In genomic region chr6:74420221-74420620, GRCh38 we compare ENCODE assay signal across 27 cellular contexts.
"Had no signal": no experiment of that assay in that cellular context is flagged by ENCODE, and none has a peak within 500 bp of the region (broad histone marks: within the 10 kb centered on the region; RNA-seq: fewer than 3 reads in every experiment).

No MANE protein-coding gene starts in this region.

- H3K27me3 ChIP-seq: ascending aorta, cardiac muscle cell had no signal

- H3K9me3 ChIP-seq: ascending aorta had no signal

- H3K4me3 Mint-ChIP-seq: activated CD4-positive, alpha-beta T cell treated with anti-CD3 and anti-CD28 coated beads, Interleukin-2, amount 10 ng/mL, durations not matched to agents 24 days and 14 days; activated CD8-positive, alpha-beta T cell treated with anti-CD3 and anti-CD28 coated beads for 36 hours; activated naive CD4-positive, alpha-beta T cell treated with anti-CD3 and anti-CD28 coated beads, Interleukin-2, amount 50 U/mL, for 24 hours; activated naive CD8-positive, alpha-beta T cell treated with anti-CD3 and anti-CD28 coated beads, Interleukin-2, amount 10 ng/mL, durations not matched to agents 7 days and 5 days; activated T-cell treated with anti-CD3 and anti-CD28 coated beads, Interleukin-2, amount 50 U/mL, for 24 hours; central memory CD8-positive, alpha-beta T cell had no signal

- H3K4me3 ChIP-seq: ascending aorta, cardiac muscle cell had no signal

- H3K36me3 Mint-ChIP-seq: activated naive CD4-positive, alpha-beta T cell treated with anti-CD3 and anti-CD28 coated beads, Interleukin-2, amount 50 U/mL, for 24 hours; activated naive CD8-positive, alpha-beta T cell treated with anti-CD3 and anti-CD28 coated beads, Interleukin-2, amount 10 ng/mL, durations not matched to agents 7 days and 5 days had no signal

- H3K27ac ChIP-seq: ascending aorta, cardiac muscle cell had no signal

- H3K4me1 Mint-ChIP-seq: activated CD4-positive, alpha-beta T cell treated with anti-CD3 and anti-CD28 coated beads, Interleukin-2, amount 10 ng/mL, durations not matched to agents 24 days and 14 days; activated naive CD4-positive, alpha-beta T cell treated with anti-CD3 and anti-CD28 coated beads, Interleukin-2, amount 50 U/mL, for 24 hours; activated naive CD8-positive, alpha-beta T cell treated with anti-CD3 and anti-CD28 coated beads, Interleukin-2, amount 10 ng/mL, durations not matched to agents 7 days and 5 days; central memory CD8-positive, alpha-beta T cell had no signal

- H3K36me3 ChIP-seq: ascending aorta, cardiac muscle cell had no signal

- H3K27ac Mint-ChIP-seq: activated CD4-positive, alpha-beta T cell treated with anti-CD3 and anti-CD28 coated beads, Interleukin-2, amount 10 ng/mL, durations not matched to agents 24 days and 14 days; activated CD8-positive, alpha-beta T cell treated with anti-CD3 and anti-CD28 coated beads for 36 hours; activated naive CD4-positive, alpha-beta T cell treated with anti-CD3 and anti-CD28 coated beads, Interleukin-2, amount 50 U/mL, for 24 hours; activated naive CD8-positive, alpha-beta T cell treated with anti-CD3 and anti-CD28 coated beads, Interleukin-2, amount 10 ng/mL, durations not matched to agents 7 days and 5 days; activated T-cell treated with anti-CD3 and anti-CD28 coated beads, Interleukin-2, amount 50 U/mL, for 24 hours; activated T-helper 2 cell treated with anti-CD3 and anti-CD28 coated beads, Interferon-gamma antibody, Interleukin-2, Interleukin-4, amounts not matched to agents 10 μg/mL and 5 μg/mL and 100 μg/mL, durations not matched to agents 14 hours and 24 hours and 36 hours had no signal

- ATAC-seq: activated CD8-positive, alpha-beta T cell treated with anti-CD3 and anti-CD28 coated beads for 36 hours; PC-3 had no signal

- H3K27me3 Mint-ChIP-seq: activated CD4-positive, alpha-beta T cell treated with anti-CD3 and anti-CD28 coated beads, Interleukin-2, amount 10 ng/mL, durations not matched to agents 24 days and 14 days; activated CD8-positive, alpha-beta T cell treated with anti-CD3 and anti-CD28 coated beads for 36 hours; activated naive CD4-positive, alpha-beta T cell treated with anti-CD3 and anti-CD28 coated beads, Interleukin-2, amount 50 U/mL, for 24 hours; activated naive CD8-positive, alpha-beta T cell treated with anti-CD3 and anti-CD28 coated beads, Interleukin-2, amount 10 ng/mL, durations not matched to agents 7 days and 5 days; activated T-cell treated with anti-CD3 and anti-CD28 coated beads, Interleukin-2, amount 50 U/mL, for 24 hours; central memory CD8-positive, alpha-beta T cell had no signal

- H3K4me1 ChIP-seq: ascending aorta had no signal

- DNase-seq: activated CD4-positive, alpha-beta T cell treated with anti-CD3 and anti-CD28 coated beads, Interleukin-2, amount 10 ng/mL, durations not matched to agents 24 days and 14 days; activated CD4-positive, alpha-beta T cell treated with anti-CD3 and anti-CD28 coated beads, Interleukin-2, amount 50 U/mL, for 4 hours; activated CD8-positive, alpha-beta T cell treated with anti-CD3 and anti-CD28 coated beads for 36 hours; activated gamma-delta T cell; activated naive CD4-positive, alpha-beta T cell treated with Interleukin-2 at 50 U/mL for 16 hours; activated naive CD8-positive, alpha-beta T cell treated with anti-CD3 and anti-CD28 coated beads, Interleukin-2, amount 10 ng/mL, durations not matched to agents 7 days and 5 days; activated T-cell treated with anti-CD3 and anti-CD28 coated beads, Interleukin-2, amount 50 U/mL, for 24 hours; amygdala; NCI-H1105; NCI-H1417 treated with DMSO at 0.1 percent for 48 hours; NCI-H187 treated with DMSO at 0.1 percent for 48 hours; NCI-H2081; NCI-H2171 treated with DMSO at 0.1 percent for 48 hours; NCI-H2227 treated with DMSO at 0.1 percent for 48 hours; NCI-H446; NCI-H524; PC-3; Right ventricle myocardium superior; SW 1271; T-helper 1 cell; T-helper 2 cell; T1000 had no signal
